Comparison of ENCODE assay signal across 31 cellular contexts in genomic region chr14:81938341-81938740, GRCh38.
DNase-seq lines count a peak whose midpoint lies in the region; ATAC-seq and TF ChIP-seq lines count a peak whose summit lies in the region.
"Had no signal": no experiment of that assay in that cellular context is flagged by ENCODE, and none has a peak within 500 bp of the region (broad histone marks: within the 10 kb centered on the region; RNA-seq: fewer than 3 reads in every experiment).

No MANE protein-coding gene starts in this region.

- H3K36me3 ChIP-seq in neural cell (ENCODE audit: insufficient read depth, low read length) (no peaks in the 10 kb centered on the region), trophoblast cell (ENCODE audit: control insufficient read depth in 1 of 2, insufficient read depth in 2 of 2, low read length in 2 of 2) (no peaks in the 10 kb centered on the region), smooth muscle cell (ENCODE audit: low read depth) (no peaks in the 10 kb centered on the region)
- H3K36me3 ChIP-seq: BE2C; BLaER1; BLaER1 treated with 17β-estradiol and CSF1 and Interleukin-3, amounts not matched to agents 10 nM and 100 nM had no signal

- TF ChIP-seq EP300 in neural cell (conservative IDR thresholded peaks at IDR 0.05; ENCODE audit: poor library complexity, severe bottlenecking): peak; percentile 98

- H3K27ac ChIP-seq in neural cell (ENCODE audit: low read length): peak overlapping the region; percentile 96
- peak overlapping the region; percentile 34 for H3K27ac ChIP-seq in trophoblast cell (ENCODE audit: low read depth, low read length)
- H3K27ac ChIP-seq in smooth muscle cell (ENCODE audit: low read depth): peak overlapping the region; percentile 53
- H3K27ac ChIP-seq: 22Rv1; A549; BLaER1; BLaER1 treated with 17β-estradiol and CSF1 and Interleukin-3, amounts not matched to agents 10 nM and 100 nM; C4-2B had no signal

- H4K20me1 ChIP-seq in neural cell (ENCODE audit: insufficient read depth) (no peaks in the 10 kb centered on the region), smooth muscle cell (ENCODE audit: low read depth) (no peaks in the 10 kb centered on the region)
- H4K20me1 ChIP-seq: BLaER1; BLaER1 treated with 17β-estradiol and CSF1 and Interleukin-3, amounts not matched to agents 10 nM and 100 nM had no signal

- H3K79me1 ChIP-seq in trophoblast cell (ENCODE audit: low read length): peaks cover 2% of the 10 kb centered on the region

- peak overlapping the region; percentile 19 for H3K4me3 ChIP-seq in neural cell (ENCODE audit: low read length)
- no peak overlapping the region for H3K4me3 ChIP-seq in trophoblast cell (ENCODE audit: low read depth, low read length)
- H3K4me3 ChIP-seq in smooth muscle cell: no peak overlapping the region
- H3K4me3 ChIP-seq: A549; BLaER1; BLaER1 treated with 17β-estradiol and CSF1 and Interleukin-3, amounts not matched to agents 10 nM and 100 nM had no signal

- H2BK12ac ChIP-seq in trophoblast cell (ENCODE audit: low read length): no peak overlapping the region

- ATAC-seq in HG02678 (IDR thresholded peaks at IDR 0.05; ENCODE audit: unreplicated experiment): no peak
- ATAC-seq: A549; CD8-positive, alpha-beta T cell had no signal

- H3K4me2 ChIP-seq in neural cell (ENCODE audit: low read length) (peak overlapping the region; percentile 1), trophoblast cell (ENCODE audit: low read length) (no peak overlapping the region), smooth muscle cell (no peak overlapping the region)
- H3K4me2 ChIP-seq: A549; BLaER1; BLaER1 treated with 17β-estradiol and CSF1 and Interleukin-3, amounts not matched to agents 10 nM and 100 nM had no signal

- no peak overlapping the region for H4K12ac ChIP-seq in trophoblast cell (ENCODE audit: low read depth, low read length)

- no peak for TF ChIP-seq CTCF in neural cell (IDR thresholded peaks at IDR 0.05; ENCODE audit: poor library complexity, severe bottlenecking)
- no peak for TF ChIP-seq CTCF in smooth muscle cell (IDR thresholded peaks at IDR 0.05; ENCODE audit: borderline replicate concordance, insufficient read depth, poor library complexity, severe bottlenecking)

- H3K4ac ChIP-seq in trophoblast cell (ENCODE audit: low read depth, low read length): no peak overlapping the region

- H2AFZ ChIP-seq in neural cell (ENCODE audit: low read depth, low read length) (no peak overlapping the region), trophoblast cell (ENCODE audit: insufficient read depth, low read length, poor library complexity) (no peak overlapping the region), smooth muscle cell (ENCODE audit: low read depth) (peak overlapping the region; percentile 2)

- H2BK120ac ChIP-seq in trophoblast cell (ENCODE audit: insufficient read depth, low read length, poor library complexity): no peak overlapping the region

- H3K18ac ChIP-seq in trophoblast cell (ENCODE audit: low read length): no peak overlapping the region

- H3K79me2 ChIP-seq in neural cell (replicated peaks; ENCODE audit: insufficient read depth, low read length): no peaks in the 10 kb centered on the region
- H3K79me2 ChIP-seq in trophoblast cell (ENCODE audit: control insufficient read depth, insufficient read depth, low read length, poor library complexity): no peaks in the 10 kb centered on the region
- H3K79me2 ChIP-seq in smooth muscle cell (ENCODE audit: low read depth): no peaks in the 10 kb centered on the region

- DNase-seq in trophoblast cell (no peak), smooth muscle cell (lab: John Stamatoyannopoulos, UW; ENCODE audit: unreplicated experiment) (no peak), NCI-H526 treated with DMSO at 0.1 percent for 48 hours (lab: John Stamatoyannopoulos, UW) (no peak), dermis blood vessel endothelial cell (no peak)
- DNase-seq: 8988T; ACHN; AML-193; BE2C; C1 segment of cervical spinal cord; Caco-2; Calu3; CD4-positive, alpha-beta memory T cell; CD4-positive, alpha-beta T cell; CD4-positive, CD25-positive, alpha-beta regulatory T cell; CD8-positive, alpha-beta memory T cell; CD8-positive, alpha-beta T cell; COR-L47; DMS 273 treated with DMSO at 0.1 percent for 48 hours; DMS153; DMS53; DMS79; DMS79 treated with DMSO at 0.1 percent for 48 hours; DND-41; EL had no signal

- no peak overlapping the region for H3K23ac ChIP-seq in trophoblast cell (ENCODE audit: low read length)

- H3F3A ChIP-seq in neural cell (ENCODE audit: insufficient read depth, low read length, poor library complexity, severe bottlenecking) (peaks cover 22% of the 10 kb centered on the region), smooth muscle cell (ENCODE audit: low read depth) (peaks cover 8% of the 10 kb centered on the region)

- H2AK5ac ChIP-seq in trophoblast cell (ENCODE audit: low read length): no peak overlapping the region

- no peak overlapping the region for H2BK5ac ChIP-seq in trophoblast cell (ENCODE audit: low read depth, low read length, poor library complexity)

- H3K9me3 ChIP-seq in neural cell (ENCODE audit: low read length) (peaks cover 3% of the 10 kb centered on the region), trophoblast cell (ENCODE audit: insufficient read depth, low read depth, low read length) (no peaks in the 10 kb centered on the region), smooth muscle cell (replicated peaks; ENCODE audit: low read depth) (no peaks in the 10 kb centered on the region)
- H3K9me3 ChIP-seq: A549; BE2C; BLaER1; BLaER1 treated with 17β-estradiol and CSF1 and Interleukin-3, amounts not matched to agents 10 nM and 100 nM; Caco-2 had no signal

- H3K14ac ChIP-seq in trophoblast cell (ENCODE audit: low read length): no peak overlapping the region

- H3K9ac ChIP-seq in neural cell (ENCODE audit: low read length): peak overlapping the region; percentile 57
- no peak overlapping the region for H3K9ac ChIP-seq in trophoblast cell (ENCODE audit: low read length)
- H3K9ac ChIP-seq in smooth muscle cell (ENCODE audit: low read depth): no peak overlapping the region
- H3K9ac ChIP-seq: BLaER1; BLaER1 treated with 17β-estradiol and CSF1 and Interleukin-3, amounts not matched to agents 10 nM and 100 nM had no signal

- no peak overlapping the region for H4K8ac ChIP-seq in trophoblast cell (ENCODE audit: low read depth, low read length)

- H3K9me2 ChIP-seq in neural cell (ENCODE audit: insufficient read depth, low read length): no peaks in the 10 kb centered on the region

- peaks cover 0 to 3% of the 10 kb centered on the region in 2 experiments for H3K4me1 ChIP-seq in trophoblast cell (ENCODE audit: control insufficient read depth in 1 of 2, insufficient read depth in 2 of 2, low read length in 2 of 2)
- no peaks in the 10 kb centered on the region for H3K4me1 ChIP-seq in smooth muscle cell (ENCODE audit: low read depth)
- H3K4me1 ChIP-seq: A549, BE2C, Caco-2 had no signal

- H3K27me3 ChIP-seq in neural cell (ENCODE audit: insufficient read depth, low read depth, low read length): no peaks in the 10 kb centered on the region
- H3K27me3 ChIP-seq in trophoblast cell (ENCODE audit: insufficient read depth, low read length): no peaks in the 10 kb centered on the region
- H3K27me3 ChIP-seq in smooth muscle cell (ENCODE audit: low read depth): no peaks in the 10 kb centered on the region
- H3K27me3 ChIP-seq: BE2C; BLaER1; BLaER1 treated with 17β-estradiol and CSF1 and Interleukin-3, amounts not matched to agents 10 nM and 100 nM had no signal

- no peak overlapping the region for H4K91ac ChIP-seq in trophoblast cell (ENCODE audit: low read depth, low read length)

- peak; percentile 14 for TF ChIP-seq RAD21 in neural cell (conservative IDR thresholded peaks at IDR 0.05)

- no CpG with 5 or more reads among the region's 3 CpGs for WGBS in trophoblast cell (ENCODE audit: extremely low coverage, insufficient coverage, insufficient read length)
- WGBS in smooth muscle cell (ENCODE audit: low lambda C conversion rate): 34% methylated on average over 3 of the region's 3 CpGs

TF ChIP-seq in neural cell, 6 proteins besides CTCF, POLR2A, EP300 and RAD21:
- no peak for TF ChIP-seq TAF1 (IDR thresholded peaks at IDR 0.05; ENCODE audit: low read depth)
- TF ChIP-seq EZH2 (IDR thresholded peaks at IDR 0.05; ENCODE audit: borderline replicate concordance, insufficient read depth, low read length, poor library complexity, severe bottlenecking): no peak
- TF ChIP-seq SMC3 (conservative IDR thresholded peaks at IDR 0.05; ENCODE audit: poor library complexity): no peak
- no peak for TF ChIP-seq MXI1 (conservative IDR thresholded peaks at IDR 0.05; ENCODE audit: poor library complexity, severe bottlenecking)
- TF ChIP-seq REST (IDR thresholded peaks at IDR 0.05; ENCODE audit: borderline replicate concordance): peak; percentile 81
- peak; percentile 76 for TF ChIP-seq POLR2AphosphoS5 (IDR thresholded peaks at IDR 0.05)

Comparison
In these comparisons a context has a peak if more than half of its experiments do, and no peak if none do; other contexts are left out.
1. H3K27ac ChIP-seq: peak in every context shown above with its lines; median percentile 96 in neural cell; 53 in smooth muscle cell; 34 in trophoblast cell.